ENCODE assay signal across 14 cellular contexts in the genomic region with DNA sequence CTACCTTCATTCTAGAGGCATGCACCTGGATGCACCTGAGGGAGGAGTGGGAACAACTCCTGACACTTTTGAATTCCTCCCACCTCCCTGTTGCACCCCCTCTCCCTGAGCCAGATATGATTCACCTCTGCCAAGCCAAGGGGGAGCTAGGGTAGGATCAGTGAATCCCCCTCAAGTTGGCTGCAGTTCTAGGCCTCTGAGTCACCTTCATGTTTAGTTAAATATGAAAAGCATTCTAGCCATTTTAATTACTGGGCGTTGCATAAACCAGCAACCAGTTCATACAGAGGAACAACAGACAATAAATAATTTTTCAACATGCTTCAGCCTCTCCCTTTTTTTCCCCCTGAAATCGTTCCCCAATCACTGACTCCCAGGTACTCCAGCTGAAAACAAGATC.
DNase-seq lines count a peak whose midpoint lies in the region; ATAC-seq and TF ChIP-seq lines count a peak whose summit lies in the region.
"Had no signal": no experiment of that assay in that cellular context is flagged by ENCODE, and none has a peak within 500 bp of the region (broad histone marks: within the 10 kb centered on the region; RNA-seq: fewer than 3 reads in every experiment).

No MANE protein-coding gene starts in this region.

- ATAC-seq in HG03280 (IDR thresholded peaks at IDR 0.05; ENCODE audit: unreplicated experiment): no peak
- ATAC-seq: HCT116, HepG2 had no signal

- peak; percentile 15 for DNase-seq in NCI-H748 (lab: John Stamatoyannopoulos, UW; ENCODE audit: unreplicated experiment)
- DNase-seq in NCI-H748 treated with DMSO at 0.1 percent for 48 hours (lab: John Stamatoyannopoulos, UW): no peak
- peak; percentile 57 for DNase-seq in NCI-H69 (lab: John Stamatoyannopoulos, UW)
- DNase-seq in astrocyte of the cerebellum (ENCODE audit: low read depth): peak; percentile 15
- peak; percentile 1 for DNase-seq in renal cortical epithelial cell (ENCODE audit: low read depth)
- DNase-seq in AG08396 (ENCODE audit: low spot score): no peak
- DNase-seq in HT-29 (ENCODE audit: low spot score): no peak
- DNase-seq: DMS153, NCI-H1930, NCI-H2171, NCI-H510A had no signal

- TF ChIP-seq CTCF in astrocyte of the cerebellum (IDR thresholded peaks at IDR 0.05; ENCODE audit: low read depth, low read length, missing control alignments): no peak

- H3K4me3 ChIP-seq in astrocyte of the cerebellum (ENCODE audit: low read depth, low read length): no peak overlapping the region

- in situ Hi-C loops in astrocyte of the cerebellum (cut with HindIII; ENCODE audit: low sequenced_read_pairs): no loop called here

Comparison
In these comparisons a context has a peak if more than half of its experiments do, and no peak if none do; other contexts are left out.
1. DNase-seq: peak in NCI-H748 (single experiment), NCI-H69 (single experiment), astrocyte of the cerebellum (single experiment) and renal cortical epithelial cell (single experiment); none in NCI-H748 treated with DMSO at 0.1 percent for 48 hours (single experiment), AG08396 (single experiment) and HT-29 (single experiment).